8 cellular contexts compared by ENCODE assay signal in the genomic region with DNA sequence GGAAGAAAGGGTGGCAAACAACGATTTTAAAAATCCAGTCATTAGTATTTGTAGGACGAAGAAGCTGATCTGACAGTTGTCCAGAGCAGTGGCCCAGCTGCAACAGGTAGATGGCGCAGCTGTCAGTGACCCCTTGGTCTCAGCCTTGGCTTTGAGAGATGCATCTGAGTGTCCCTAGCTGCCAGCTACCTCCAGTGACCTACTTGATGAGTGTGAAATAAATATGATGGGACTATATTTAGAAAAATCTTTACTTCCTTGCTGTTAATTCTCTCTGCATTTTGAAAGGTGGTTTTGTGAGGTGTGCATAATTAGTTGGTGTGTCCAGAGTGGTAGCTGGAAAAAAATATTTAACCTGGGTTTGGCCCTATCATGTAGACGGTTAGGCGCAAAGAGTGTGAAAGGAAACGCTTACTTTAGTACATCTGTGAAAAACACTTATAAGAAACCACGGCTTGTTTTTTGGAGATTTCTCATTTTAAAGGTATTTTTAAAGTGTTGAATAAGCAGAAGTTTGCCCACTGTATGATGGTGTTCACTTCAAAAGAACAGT. TPM values are rescaled to one million over a fixed set of nuclear protein-coding genes. Genes with fewer than 3 reads are reported as not detected.
A peak's percentile ranks its signal among the peaks of the same experiment; 100 is the strongest.
DNase-seq lines count a peak whose midpoint lies in the region; ATAC-seq and TF ChIP-seq lines count a peak whose summit lies in the region.

No MANE protein-coding gene starts in this region.

- H3K36me3 Mint-ChIP-seq in activated naive CD8-positive, alpha-beta T cell: no peaks in the 10 kb centered on the region

- H3K27ac ChIP-seq in ACC112 (ENCODE audit: low read depth, low read length): peak overlapping the region; percentile 60; the same call in 1 of the 2 replicates
- peak overlapping the region; percentile 93 for H3K27ac ChIP-seq in parathyroid adenoma

- H3K9me3 Mint-ChIP-seq in activated naive CD8-positive, alpha-beta T cell (ENCODE audit: low read depth): no peaks in the 10 kb centered on the region

- H3K79me2 ChIP-seq in ACC112 (ENCODE audit: control insufficient read depth, insufficient read depth, low read length, unreplicated experiment) (peaks cover 23% of the 10 kb centered on the region), parathyroid adenoma (peaks cover 19% of the 10 kb centered on the region)

- intact Hi-C loops in left cardiac atrium (cut with DNase I): loop anchor here in 1 of 2 donors (10.0 kb wide), 1 partner anchor 460 kb away; no protein-coding TSS in a partner anchor

- DNase-seq in NCI-H146 treated with DMSO at 0.1 percent for 48 hours (lab: John Stamatoyannopoulos, UW; ENCODE audit: unreplicated experiment) (peak; percentile 32), left cardiac atrium (peak; percentile 48)
- DNase-seq in activated effector memory CD4-positive, alpha-beta T cell treated with Interleukin-2 at 50 U/mL for 16 hours: no peak

- peak overlapping the region; percentile 91 for H3K9ac ChIP-seq in parathyroid adenoma

- H3K4me3 Mint-ChIP-seq in activated naive CD8-positive, alpha-beta T cell: peak overlapping the region; percentile 87

- peak overlapping the region; percentile 73 for H3K4me2 ChIP-seq in parathyroid adenoma (ENCODE audit: low read length)

- no peaks in the 10 kb centered on the region for H3K27me3 Mint-ChIP-seq in activated naive CD8-positive, alpha-beta T cell

- H3K27me3 ChIP-seq in ACC112 (ENCODE audit: insufficient read depth, low read length): no peaks in the 10 kb centered on the region
- no peaks in the 10 kb centered on the region for H3K27me3 ChIP-seq in parathyroid adenoma (ENCODE audit: control insufficient read depth, insufficient read depth, low read length)

- H3K4me1 ChIP-seq in ACC112 (ENCODE audit: control insufficient read depth, insufficient read depth, low read length, unreplicated experiment) (peaks cover 16% of the 10 kb centered on the region), parathyroid adenoma (peaks cover 18% of the 10 kb centered on the region)

- H3K4me3 ChIP-seq in ACC112 (ENCODE audit: low read depth, low read length): peak overlapping the region; percentile 95
- peak overlapping the region; percentile 65 for H3K4me3 ChIP-seq in parathyroid adenoma (ENCODE audit: low read depth, low read length)

- H3K27ac Mint-ChIP-seq in activated naive CD8-positive, alpha-beta T cell: peak overlapping the region; percentile 64

- H3K36me3 ChIP-seq in ACC112 (ENCODE audit: insufficient read depth, low read length): no peaks in the 10 kb centered on the region
- H3K36me3 ChIP-seq in parathyroid adenoma (ENCODE audit: control insufficient read depth, insufficient read depth, low read length): no peaks in the 10 kb centered on the region

- peak; percentile 25 for TF ChIP-seq CTCF in parathyroid adenoma (IDR thresholded peaks at IDR 0.05)

- H3K4me1 Mint-ChIP-seq in activated naive CD8-positive, alpha-beta T cell (ENCODE audit: low read depth): peaks cover 13% of the 10 kb centered on the region

- H3K9me3 ChIP-seq in parathyroid adenoma (ENCODE audit: control insufficient read depth, low read length): no peaks in the 10 kb centered on the region

- peak; percentile 76 for ATAC-seq in GM18498 (IDR thresholded peaks at IDR 0.05; ENCODE audit: unreplicated experiment)
- peak; percentile 67 for ATAC-seq in HG02763 (IDR thresholded peaks at IDR 0.05; ENCODE audit: unreplicated experiment)
- peak; percentile 58 to 67 for ATAC-seq in left cardiac atrium

- H2AFZ ChIP-seq in ACC112 (ENCODE audit: low read length, unreplicated experiment) (peak overlapping the region; percentile 88), parathyroid adenoma (peak overlapping the region; percentile 99)

RNA-seq across cellular contexts. Expression of a gene that starts 1.0 kb away (rescaled TPM):
- total RNA-seq in left cardiac atrium: 10 to 100 TPM; 29.9 to 43.6 TPM

RNA-seq across cellular contexts. Expression of a gene that starts 24.7 kb away (rescaled TPM):
- 10 to 100 TPM; 24.7 to 28.0 TPM for total RNA-seq in left cardiac atrium
